12 cellular contexts compared by ENCODE assay signal in genomic region chr1:17538010-17538409, GRCh38. TPM values are rescaled to one million over a fixed set of nuclear protein-coding genes. Genes with fewer than 3 reads are reported as not detected.
A peak's percentile ranks its signal among the peaks of the same experiment; 100 is the strongest.
DNase-seq lines count a peak whose midpoint lies in the region; ATAC-seq and TF ChIP-seq lines count a peak whose summit lies in the region.
"Had no signal": no experiment of that assay in that cellular context is flagged by ENCODE, and none has a peak within 500 bp of the region (broad histone marks: within the 10 kb centered on the region; RNA-seq: fewer than 3 reads in every experiment).

No MANE protein-coding gene starts in this region.

- peak; percentile 46 for DNase-seq in DMS53 (lab: John Stamatoyannopoulos, UW)
- no peak for DNase-seq in DMS53 treated with DMSO at 0.1 percent for 48 hours (lab: John Stamatoyannopoulos, UW; ENCODE audit: unreplicated experiment)
- DNase-seq in fibroblast of lung (ENCODE audit: low read depth in 2 of 2): no peak
- no peak for DNase-seq in neural crest cell (ENCODE audit: low read depth, low spot score)
- no peak for DNase-seq in transverse colon
- DNase-seq in effector memory CD8-positive, alpha-beta T cell: no peak
- DNase-seq in NCI-H187 (lab: John Stamatoyannopoulos, UW): no peak
- DNase-seq: 8988T, Karpas-422, SHP77 treated with DMSO at 0.1 percent for 48 hours had no signal

- peaks cover 19% of the 10 kb centered on the region for H3K79me2 ChIP-seq in fibroblast of lung (ENCODE audit: control insufficient read depth, insufficient read depth, low read length)

- no peak overlapping the region for H3K27ac ChIP-seq in fibroblast of lung (ENCODE audit: insufficient read depth, low read length)
- peak overlapping the region; percentile 82 to 92 (median 88) for H3K27ac ChIP-seq in transverse colon

- H3K4me2 ChIP-seq in fibroblast of lung (ENCODE audit: extremely low read depth, insufficient read depth, low read length): peak overlapping the region; percentile 17

- intact Hi-C loops in transverse colon (cut with DNase I; ENCODE audit: low total_unique reads): no loop called here

- no peak for ATAC-seq in effector memory CD8-positive, alpha-beta T cell (replicated peaks)
- ATAC-seq in HG03571 (IDR thresholded peaks at IDR 0.05; ENCODE audit: unreplicated experiment): no peak

- no peaks in the 10 kb centered on the region for H4K20me1 ChIP-seq in fibroblast of lung (ENCODE audit: control insufficient read depth, extremely low read depth, insufficient read depth, low read length)

- in situ Hi-C loops in transverse colon (cut with MboI; ENCODE audit: low pct_ligation_motif_present in 1 of 4, low pct_unique_long_range_greater_than_20kb in 1 of 4, low sequenced_read_pairs in 3 of 4): no loop called here

- 63 to 73% methylated on average over 7 of the region's 7 CpGs for WGBS in transverse colon (ENCODE audit: low coverage in 1 of 2), 2 donors

- no peaks in the 10 kb centered on the region for H3K9me3 Mint-ChIP-seq in neural crest cell
- H3K9me3 Mint-ChIP-seq in effector memory CD8-positive, alpha-beta T cell: no peaks in the 10 kb centered on the region

- peaks cover 36% of the 10 kb centered on the region for H3K4me1 Mint-ChIP-seq in neural crest cell
- peaks cover 6 to 11% of the 10 kb centered on the region in 2 donors for H3K4me1 Mint-ChIP-seq in effector memory CD8-positive, alpha-beta T cell (ENCODE audit: low read depth in 2 of 2)

- no peaks in the 10 kb centered on the region for H3K27me3 ChIP-seq in fibroblast of lung (ENCODE audit: control insufficient read depth, insufficient read depth, low read length)
- H3K27me3 ChIP-seq in transverse colon: no peaks in the 10 kb centered on the region

- no peak overlapping the region for H3K9ac ChIP-seq in fibroblast of lung (ENCODE audit: insufficient read depth, low read length)

- TF ChIP-seq CTCF in fibroblast of lung (conservative IDR thresholded peaks at IDR 0.05 in 1 of 2, IDR thresholded peaks at IDR 0.05 in 1 of 2; ENCODE audit: low read depth in 1 of 2, low read length in 2 of 2): no peak
- TF ChIP-seq CTCF in neural crest cell (conservative IDR thresholded peaks at IDR 0.05): no peak
- TF ChIP-seq CTCF in transverse colon (IDR thresholded peaks at IDR 0.05): no peak

- H3K9me3 ChIP-seq in fibroblast of lung (ENCODE audit: control insufficient read depth, insufficient read depth, low read depth, low read length) (no peaks in the 10 kb centered on the region), transverse colon (no peaks in the 10 kb centered on the region)

- no peaks in the 10 kb centered on the region for H3K27me3 Mint-ChIP-seq in neural crest cell (ENCODE audit: low read depth)
- peaks cover 55 to 87% of the 10 kb centered on the region in 2 donors for H3K27me3 Mint-ChIP-seq in effector memory CD8-positive, alpha-beta T cell

- no peaks in the 10 kb centered on the region for H3K36me3 Mint-ChIP-seq in neural crest cell (ENCODE audit: low read depth)
- no peaks in the 10 kb centered on the region for H3K36me3 Mint-ChIP-seq in effector memory CD8-positive, alpha-beta T cell (ENCODE audit: insufficient read depth)
- H3K36me3 Mint-ChIP-seq: activated naive CD8-positive, alpha-beta T cell had no signal

- peak overlapping the region; percentile 91 for H3K4me3 Mint-ChIP-seq in neural crest cell
- no peak overlapping the region for H3K4me3 Mint-ChIP-seq in effector memory CD8-positive, alpha-beta T cell
- H3K4me3 Mint-ChIP-seq: activated naive CD8-positive, alpha-beta T cell had no signal

- TF ChIP-seq POLR2A in transverse colon (IDR thresholded peaks at IDR 0.05): peak; percentile 13

- H2AFZ ChIP-seq in fibroblast of lung (ENCODE audit: low read length): peak overlapping the region; percentile 3

- H3K4me1 ChIP-seq in fibroblast of lung (ENCODE audit: control insufficient read depth, extremely low read depth, insufficient read depth, low read length) (peaks cover 2% of the 10 kb centered on the region), transverse colon (peaks cover 7 to 60% (median 43%) of the 10 kb centered on the region in 4 donors)

- no peak for TF ChIP-seq EP300 in transverse colon (IDR thresholded peaks at IDR 0.05; ENCODE audit: low read depth)

- H3K36me3 ChIP-seq in fibroblast of lung (ENCODE audit: control insufficient read depth, insufficient read depth, low read length): no peaks in the 10 kb centered on the region
- no peaks in the 10 kb centered on the region for H3K36me3 ChIP-seq in transverse colon

- no peak overlapping the region for H3K4me3 ChIP-seq in fibroblast of lung (replicated peaks in 1 of 4; ENCODE audit: control extremely low read depth in 1 of 4, insufficient read depth in 1 of 4, low read depth in 3 of 4, low read length in 4 of 4)
- H3K4me3 ChIP-seq in transverse colon: no peak overlapping the region

- H3K27ac Mint-ChIP-seq in neural crest cell (ENCODE audit: unreplicated experiment): peak overlapping the region; percentile 1
- H3K27ac Mint-ChIP-seq in effector memory CD8-positive, alpha-beta T cell: no peak overlapping the region
- H3K27ac Mint-ChIP-seq: activated naive CD8-positive, alpha-beta T cell had no signal

RNA-seq across cellular contexts. Expression of gene ARHGEF10L, which starts 1.5 kb away (rescaled TPM):
- total RNA-seq in fibroblast of lung (13.1 and 24.3 TPM in 2 replicates), neural crest cell (20.4 and 22.2 TPM in 2 replicates), transverse colon (100 to 1,000 TPM; 115 to 326 (median 199) TPM)
- polyA plus RNA-seq in fibroblast of lung: 7.5 and 11.2 TPM in 2 replicates
- 10.9 and 16.2 TPM in 2 replicates for polyA plus RNA-seq in fibroblast of lung (2012)
- 24.9 and 51.1 TPM in 2 replicates for polyA minus RNA-seq in fibroblast of lung (ENCODE audit: low replicate concordance)
